In the genomic region with DNA sequence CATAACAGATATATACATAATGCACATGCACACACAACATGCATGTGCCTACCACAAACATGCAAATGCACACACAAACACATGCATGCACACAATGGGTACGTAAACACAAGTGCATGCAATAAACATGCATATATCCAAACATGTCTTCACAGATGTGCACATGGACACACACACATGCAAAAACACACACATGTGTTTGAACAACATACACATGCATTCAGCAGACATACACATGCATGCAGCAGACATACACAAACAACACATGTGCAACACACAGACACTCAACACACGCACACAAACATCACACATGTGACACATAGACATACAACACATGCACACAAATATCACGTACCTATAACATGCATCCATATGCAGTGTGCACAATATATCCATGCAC, we compare ENCODE assay signal across 26 cellular contexts.
DNase-seq lines count a peak whose midpoint lies in the region; ATAC-seq, FAIRE-seq and TF ChIP-seq lines count a peak whose summit lies in the region.
"Had no signal": no experiment of that assay in that cellular context is flagged by ENCODE, and none has a peak within 500 bp of the region (broad histone marks: within the 10 kb centered on the region; RNA-seq: fewer than 3 reads in every experiment).

No MANE protein-coding gene starts in this region.

- peaks cover 9% of the 10 kb centered on the region for H3K36me3 Mint-ChIP-seq in WTC11
- no peaks in the 10 kb centered on the region for H3K36me3 Mint-ChIP-seq in activated CD4-positive, alpha-beta T cell treated with anti-CD3 and anti-CD28 coated beads for 36 hours (ENCODE audit: low read depth)

- H3K23ac ChIP-seq in neuronal stem cell (ENCODE audit: low read depth, low read length, poor library complexity), result no peak overlapping the region

- H3K9me3 ChIP-seq in endothelial cell of umbilical vein (replicated peaks; ENCODE audit: control insufficient read depth, insufficient read depth, low read length) (no peaks in the 10 kb centered on the region), neuronal stem cell (replicated peaks in 1 of 2; ENCODE audit: control insufficient read depth in 2 of 2, insufficient read depth in 1 of 2, low read depth in 1 of 2, low read length in 2 of 2) (peaks cover 3 to 11% of the 10 kb centered on the region in 2 donors)
- H3K9me3 ChIP-seq: BE2C had no signal

- H4K20me1 ChIP-seq in endothelial cell of umbilical vein (replicated peaks; ENCODE audit: control insufficient read depth, extremely low read depth, insufficient read depth, low read length), result no peaks in the 10 kb centered on the region
- H4K20me1 ChIP-seq: BLaER1 treated with 17β-estradiol and CSF1 and Interleukin-3, amounts not matched to agents 10 nM and 100 nM had no signal

- no peak overlapping the region for H2AK5ac ChIP-seq in neuronal stem cell (ENCODE audit: low read depth, low read length)

- H2AFZ ChIP-seq in endothelial cell of umbilical vein (ENCODE audit: low read depth, low read length) (no peak overlapping the region), neuronal stem cell (ENCODE audit: low read length) (no peak overlapping the region)

- no peak overlapping the region for H3K4ac ChIP-seq in neuronal stem cell (ENCODE audit: low read length)

- H3K4me1 ChIP-seq in endothelial cell of umbilical vein (ENCODE audit: control insufficient read depth, extremely low read depth, insufficient read depth, low read length) (no peaks in the 10 kb centered on the region), neuronal stem cell (ENCODE audit: control insufficient read depth in 2 of 2, insufficient read depth in 1 of 2, low read depth in 1 of 2, low read length in 2 of 2) (no peaks in the 10 kb centered on the region)
- H3K4me1 ChIP-seq: A549, BE2C had no signal

- POLR2A ChIA-PET in WTC11 (lab: Charles Lee), result no interaction called here
- POLR2A ChIA-PET in endothelial cell of umbilical vein (lab: Charles Lee), result no interaction called here
- POLR2A ChIA-PET in activated CD4-positive, alpha-beta T cell treated with anti-CD3 and anti-CD28 coated beads for 36 hours (lab: Charles Lee), result no interaction called here
- POLR2A ChIA-PET in HEK293T (lab: Yijun Ruan, JAX), result no interaction called here

- no peak overlapping the region for H2BK5ac ChIP-seq in neuronal stem cell (ENCODE audit: low read length)

- no peak overlapping the region for H4K8ac ChIP-seq in neuronal stem cell (ENCODE audit: low read depth, low read length)

- no peak overlapping the region for H3K4me2 ChIP-seq in endothelial cell of umbilical vein (ENCODE audit: insufficient read depth, low read length)
- H3K4me2 ChIP-seq in neuronal stem cell (ENCODE audit: insufficient read depth, low read length, poor library complexity, severe bottlenecking), result no peak overlapping the region
- H3K4me2 ChIP-seq: A549; BLaER1 treated with 17β-estradiol and CSF1 and Interleukin-3, amounts not matched to agents 10 nM and 100 nM had no signal

- H3K36me3 ChIP-seq in endothelial cell of umbilical vein (ENCODE audit: control insufficient read depth in 2 of 2, extremely low read depth in 1 of 2, insufficient read depth in 2 of 2, low read length in 2 of 2) (no peaks in the 10 kb centered on the region), neuronal stem cell (replicated peaks in 1 of 2; ENCODE audit: control insufficient read depth in 2 of 2, insufficient read depth in 2 of 2, low read length in 2 of 2) (no peaks in the 10 kb centered on the region)
- H3K36me3 ChIP-seq: BE2C had no signal

- CTCF ChIA-PET in WTC11 (lab: Charles Lee) (no interaction called here), endothelial cell of umbilical vein (lab: Charles Lee) (no interaction called here), HEK293T (lab: Yijun Ruan, JAX) (no interaction called here)
- CTCF ChIA-PET in activated CD4-positive, alpha-beta T cell treated with anti-CD3 and anti-CD28 coated beads for 36 hours (lab: Charles Lee), result no interaction called here

- H2BK15ac ChIP-seq in neuronal stem cell (ENCODE audit: low read length), result no peak overlapping the region

- ATAC-seq in WTC11, result no peak
- no peak for ATAC-seq in activated CD4-positive, alpha-beta T cell treated with anti-CD3 and anti-CD28 coated beads for 36 hours
- ATAC-seq: A549, GM12878 had no signal

- no peaks in the 10 kb centered on the region for H3K9me1 ChIP-seq in endothelial cell of umbilical vein (replicated peaks; ENCODE audit: control insufficient read depth, extremely low read depth, insufficient read depth, low read length)

- no peak overlapping the region for H3K4me3 Mint-ChIP-seq in WTC11
- H3K4me3 Mint-ChIP-seq in activated CD4-positive, alpha-beta T cell treated with anti-CD3 and anti-CD28 coated beads for 36 hours, result no peak overlapping the region
- H3K4me3 Mint-ChIP-seq: CD14-positive monocyte; CD4-positive, alpha-beta T cell; CD8-positive, alpha-beta memory T cell had no signal

- TF ChIP-seq POLR2A in GM12891 (IDR thresholded peaks at IDR 0.05; ENCODE audit: low read depth, low read length) (no peak), endothelial cell of umbilical vein (IDR thresholded peaks at IDR 0.05; ENCODE audit: low read depth, low read length) (no peak)

- no peak overlapping the region for H3K14ac ChIP-seq in neuronal stem cell (ENCODE audit: low read length)

- no peaks in the 10 kb centered on the region for H3K27me3 Mint-ChIP-seq in WTC11 (ENCODE audit: low read depth)
- H3K27me3 Mint-ChIP-seq in activated CD4-positive, alpha-beta T cell treated with anti-CD3 and anti-CD28 coated beads for 36 hours, result no peaks in the 10 kb centered on the region
- H3K27me3 Mint-ChIP-seq: CD4-positive, alpha-beta T cell had no signal

- H3K4me3 ChIP-seq in endothelial cell of umbilical vein (replicated peaks in 1 of 3; ENCODE audit: insufficient read depth in 1 of 3, low read depth in 1 of 3, low read length in 3 of 3), result no peak overlapping the region
- H3K4me3 ChIP-seq in neuronal stem cell (ENCODE audit: low read length in 2 of 2), result peak overlapping the region in 1 of 2 donors; percentile 56
- H3K4me3 ChIP-seq: A549; BLaER1 treated with 17β-estradiol and CSF1 and Interleukin-3, amounts not matched to agents 10 nM and 100 nM; GM12878 had no signal

- dilution Hi-C loops in endothelial cell of umbilical vein (cut with MboI; ENCODE audit: extremely low pct_ligation_motif_present, low sequenced_read_pairs), result no loop called here

- no peaks in the 10 kb centered on the region for H3K79me2 ChIP-seq in endothelial cell of umbilical vein (ENCODE audit: control insufficient read depth, insufficient read depth, low read length)

- H2BK120ac ChIP-seq in neuronal stem cell (ENCODE audit: low read depth, low read length), result no peak overlapping the region

- H3K27me3 ChIP-seq in endothelial cell of umbilical vein (ENCODE audit: control insufficient read depth in 2 of 2, insufficient read depth in 2 of 2, low read length in 2 of 2) (no peaks in the 10 kb centered on the region), neuronal stem cell (ENCODE audit: control insufficient read depth in 3 of 3, insufficient read depth in 3 of 3, low read depth in 1 of 3, low read length in 3 of 3) (no peaks in the 10 kb centered on the region)
- H3K27me3 ChIP-seq: BE2C; BLaER1 treated with 17β-estradiol and CSF1 and Interleukin-3, amounts not matched to agents 10 nM and 100 nM had no signal

- no peak overlapping the region for H3K9ac ChIP-seq in endothelial cell of umbilical vein (replicated peaks; ENCODE audit: extremely low read depth, insufficient read depth, low read length)
- H3K9ac ChIP-seq in neuronal stem cell (ENCODE audit: low read depth, low read length, poor library complexity), result peak overlapping the region; percentile 37
- H3K9ac ChIP-seq: BLaER1 treated with 17β-estradiol and CSF1 and Interleukin-3, amounts not matched to agents 10 nM and 100 nM had no signal

- H3K27ac Mint-ChIP-seq in WTC11, result no peak overlapping the region
- H3K27ac Mint-ChIP-seq in activated CD4-positive, alpha-beta T cell treated with anti-CD3 and anti-CD28 coated beads for 36 hours, result no peak overlapping the region
- H3K27ac Mint-ChIP-seq: CD4-positive, alpha-beta T cell; CD8-positive, alpha-beta memory T cell had no signal

- intact Hi-C loops in endothelial cell of umbilical vein (cut with micrococcal nuclease), result no loop called here
- intact Hi-C loops in activated CD4-positive, alpha-beta T cell treated with anti-CD3 and anti-CD28 coated beads for 36 hours (cut with DNase I, micrococcal nuclease), result no loop called here

- WGBS in neuronal stem cell (ENCODE audit: extremely low coverage in 2 of 2, insufficient read length in 2 of 2, insufficient replicate concordance in 1 of 2), 2 donors, result no CpG with 5 or more reads among the region's 3 CpGs

- no peak overlapping the region for H3K18ac ChIP-seq in neuronal stem cell (ENCODE audit: low read length)

- FAIRE-seq in GM12891 (lab: Jason Lieb, UNC) (peak; percentile 41), endothelial cell of umbilical vein (lab: Jason Lieb, UNC) (no peak)
- FAIRE-seq: A549, D721Med, GM12878, GM18507 had no signal

- H3K79me1 ChIP-seq in neuronal stem cell (ENCODE audit: low read depth, low read length), result peaks cover 2% of the 10 kb centered on the region

- H3K27ac ChIP-seq in endothelial cell of umbilical vein (ENCODE audit: insufficient read depth, low read depth, low read length), result no peak overlapping the region
- no peak overlapping the region for H3K27ac ChIP-seq in neuronal stem cell (replicated peaks; ENCODE audit: low read length)
- H3K27ac ChIP-seq: A549; BLaER1 treated with 17β-estradiol and CSF1 and Interleukin-3, amounts not matched to agents 10 nM and 100 nM had no signal

- H4K91ac ChIP-seq in neuronal stem cell (ENCODE audit: low read depth, low read length, poor library complexity), result no peak overlapping the region

- DNase-seq in GM12891 (ENCODE audit: insufficient read length, low spot score) (no peak), WTC11 (ENCODE audit: low spot score) (no peak), endothelial cell of umbilical vein (ENCODE audit: low read depth, low spot score) (no peak), neuronal stem cell (ENCODE audit: low spot score) (no peak), HEK293T (ENCODE audit: extremely low spot score) (no peak), NCI-H510A treated with DMSO at 0.1 percent for 48 hours (lab: John Stamatoyannopoulos, UW) (no peak)
- no peak for DNase-seq in activated CD4-positive, alpha-beta T cell treated with anti-CD3 and anti-CD28 coated beads for 36 hours
- DNase-seq: 8988T; ACHN; AML-193; BE2C; CD4-positive, alpha-beta T cell; CD8-positive, alpha-beta memory T cell; DMS 273 treated with DMSO at 0.1 percent for 48 hours; DMS79; EL; GDM1; GOT3; H7; HCEC 1CT had no signal

- H2BK12ac ChIP-seq in neuronal stem cell (ENCODE audit: low read length), result no peak overlapping the region

- H3K4me1 Mint-ChIP-seq in WTC11, result peaks cover 6% of the 10 kb centered on the region; the same call in 1 of the 2 replicates
- peaks cover 10% of the 10 kb centered on the region for H3K4me1 Mint-ChIP-seq in activated CD4-positive, alpha-beta T cell treated with anti-CD3 and anti-CD28 coated beads for 36 hours

- peaks cover 36% of the 10 kb centered on the region for H3K9me3 Mint-ChIP-seq in WTC11
- peaks cover 14% of the 10 kb centered on the region for H3K9me3 Mint-ChIP-seq in activated CD4-positive, alpha-beta T cell treated with anti-CD3 and anti-CD28 coated beads for 36 hours (ENCODE audit: low read depth)

- BruUV-seq in endothelial cell of umbilical vein (replicated peaks; lab: Mats Ljungman, UMichigan), result no TSS peak

- TF ChIP-seq CTCF in WTC11 (IDR thresholded peaks at IDR 0.05), result no peak
- TF ChIP-seq CTCF in endothelial cell of umbilical vein (IDR thresholded peaks at IDR 0.05; ENCODE audit: extremely low read depth in 1 of 2, insufficient read depth in 1 of 2, low read depth in 1 of 2, low read length in 2 of 2), result no peak
